14 cellular contexts compared by ENCODE assay signal in genomic region chr7:143180771-143181170, GRCh38. TPM values are rescaled to one million over a fixed set of nuclear protein-coding genes. Genes with fewer than 3 reads are reported as not detected.
"Had no signal": no experiment of that assay in that cellular context is flagged by ENCODE, and none has a peak within 500 bp of the region (broad histone marks: within the 10 kb centered on the region; RNA-seq: fewer than 3 reads in every experiment).

No MANE protein-coding gene starts in this region.

RNA-seq across cellular contexts. Expression of gene TAS2R39, which starts 2.4 kb away (rescaled TPM):
- total RNA-seq: activated B cell treated with CpG ODN at 0.5 μM for 24 hours; activated CD4-positive, alpha-beta memory T cell treated with anti-CD3 and anti-CD28 coated beads for 36 hours; activated CD4-positive, alpha-beta memory T cell treated with anti-CD3 and anti-CD28 coated beads, Interleukin-2, amount 10 ng/mL, durations not matched to agents 7 days and 5 days; activated CD4-positive, alpha-beta T cell treated with anti-CD3 and anti-CD28 coated beads for 36 hours; activated CD4-positive, alpha-beta T cell treated with anti-CD3 and anti-CD28 coated beads, Interleukin-2, amount 10 ng/mL, durations not matched to agents 24 days and 14 days; activated CD4-positive, alpha-beta T cell treated with anti-CD3 and anti-CD28 coated beads, Interleukin-2, amount 10 ng/mL, durations not matched to agents 7 days and 5 days; activated CD8-positive, alpha-beta memory T cell treated with anti-CD3 and anti-CD28 coated beads for 36 hours; activated CD8-positive, alpha-beta memory T cell treated with anti-CD3 and anti-CD28 coated beads, Interleukin-2, amount 10 ng/mL, durations not matched to agents 7 days and 5 days; activated CD8-positive, alpha-beta T cell treated with anti-CD3 and anti-CD28 coated beads for 36 hours; activated CD8-positive, alpha-beta T cell treated with anti-CD3 and anti-CD28 coated beads, Interleukin-2, amount 10 ng/mL, durations not matched to agents 7 days and 5 days; T-helper 1 cell treated with Interleukin-12 subunit alpha and Interleukin-12 subunit beta and Interleukin-4 antibody, amounts not matched to agents 30 ng/mL and 1 ng/mL, for 36 hours; T-helper 17 cell; T-helper 2 cell treated with Interferon-gamma antibody and Interleukin-4, amounts not matched to agents 100 ng/mL and 5 ng/mL, for 36 hours; WTC11 had no signal

RNA-seq across cellular contexts. Expression of gene TAS2R40, which starts 41.1 kb away (rescaled TPM):
- total RNA-seq: activated B cell treated with CpG ODN at 0.5 μM for 24 hours; activated CD4-positive, alpha-beta memory T cell treated with anti-CD3 and anti-CD28 coated beads for 36 hours; activated CD4-positive, alpha-beta memory T cell treated with anti-CD3 and anti-CD28 coated beads, Interleukin-2, amount 10 ng/mL, durations not matched to agents 7 days and 5 days; activated CD4-positive, alpha-beta T cell treated with anti-CD3 and anti-CD28 coated beads for 36 hours; activated CD4-positive, alpha-beta T cell treated with anti-CD3 and anti-CD28 coated beads, Interleukin-2, amount 10 ng/mL, durations not matched to agents 24 days and 14 days; activated CD4-positive, alpha-beta T cell treated with anti-CD3 and anti-CD28 coated beads, Interleukin-2, amount 10 ng/mL, durations not matched to agents 7 days and 5 days; activated CD8-positive, alpha-beta memory T cell treated with anti-CD3 and anti-CD28 coated beads for 36 hours; activated CD8-positive, alpha-beta memory T cell treated with anti-CD3 and anti-CD28 coated beads, Interleukin-2, amount 10 ng/mL, durations not matched to agents 7 days and 5 days; activated CD8-positive, alpha-beta T cell treated with anti-CD3 and anti-CD28 coated beads for 36 hours; activated CD8-positive, alpha-beta T cell treated with anti-CD3 and anti-CD28 coated beads, Interleukin-2, amount 10 ng/mL, durations not matched to agents 7 days and 5 days; T-helper 1 cell treated with Interleukin-12 subunit alpha and Interleukin-12 subunit beta and Interleukin-4 antibody, amounts not matched to agents 30 ng/mL and 1 ng/mL, for 36 hours; T-helper 17 cell; T-helper 2 cell treated with Interferon-gamma antibody and Interleukin-4, amounts not matched to agents 100 ng/mL and 5 ng/mL, for 36 hours; WTC11 had no signal

RNA-seq across cellular contexts. Expression of gene PIP, which starts 48.9 kb away (rescaled TPM):
- total RNA-seq: activated B cell treated with CpG ODN at 0.5 μM for 24 hours; activated CD4-positive, alpha-beta memory T cell treated with anti-CD3 and anti-CD28 coated beads for 36 hours; activated CD4-positive, alpha-beta memory T cell treated with anti-CD3 and anti-CD28 coated beads, Interleukin-2, amount 10 ng/mL, durations not matched to agents 7 days and 5 days; activated CD4-positive, alpha-beta T cell treated with anti-CD3 and anti-CD28 coated beads for 36 hours; activated CD4-positive, alpha-beta T cell treated with anti-CD3 and anti-CD28 coated beads, Interleukin-2, amount 10 ng/mL, durations not matched to agents 24 days and 14 days; activated CD4-positive, alpha-beta T cell treated with anti-CD3 and anti-CD28 coated beads, Interleukin-2, amount 10 ng/mL, durations not matched to agents 7 days and 5 days; activated CD8-positive, alpha-beta memory T cell treated with anti-CD3 and anti-CD28 coated beads for 36 hours; activated CD8-positive, alpha-beta memory T cell treated with anti-CD3 and anti-CD28 coated beads, Interleukin-2, amount 10 ng/mL, durations not matched to agents 7 days and 5 days; activated CD8-positive, alpha-beta T cell treated with anti-CD3 and anti-CD28 coated beads for 36 hours; activated CD8-positive, alpha-beta T cell treated with anti-CD3 and anti-CD28 coated beads, Interleukin-2, amount 10 ng/mL, durations not matched to agents 7 days and 5 days; T-helper 1 cell treated with Interleukin-12 subunit alpha and Interleukin-12 subunit beta and Interleukin-4 antibody, amounts not matched to agents 30 ng/mL and 1 ng/mL, for 36 hours; T-helper 17 cell; T-helper 2 cell treated with Interferon-gamma antibody and Interleukin-4, amounts not matched to agents 100 ng/mL and 5 ng/mL, for 36 hours; WTC11 had no signal
